In genomic region chr16:69830146-69830533, GRCh38 we compare ENCODE assay signal across 1 cellular context.
TF ChIP-seq lines count a peak whose summit lies in the region.

No MANE protein-coding gene starts in this region.

TF ChIP-seq in WTC11, 78 proteins besides CTCF, POLR2A, EP300 and RAD21 (continued from another document):
- TF ChIP-seq ARID4B (CRISPR knock-in tag; IDR thresholded peaks at IDR 0.05; ENCODE audit: borderline replicate concordance) (no peak), ZMAT4 (CRISPR knock-in tag; IDR thresholded peaks at IDR 0.05) (no peak), ZNF219 (CRISPR knock-in tag; IDR thresholded peaks at IDR 0.05; ENCODE audit: borderline replicate concordance) (no peak), MYBL2 (CRISPR knock-in tag; IDR thresholded peaks at IDR 0.05) (no peak), CDX4 (CRISPR knock-in tag; IDR thresholded peaks at IDR 0.05; ENCODE audit: borderline replicate concordance) (no peak), CREB1 (CRISPR knock-in tag; IDR thresholded peaks at IDR 0.05) (no peak), JAZF1 (CRISPR knock-in tag; IDR thresholded peaks at IDR 0.05) (no peak), NR2C2 (CRISPR knock-in tag; IDR thresholded peaks at IDR 0.05) (no peak), AFF4 (CRISPR knock-in tag; IDR thresholded peaks at IDR 0.05; ENCODE audit: borderline replicate concordance) (no peak), ZSCAN18 (CRISPR knock-in tag; IDR thresholded peaks at IDR 0.05) (no peak), OVOL2 (CRISPR knock-in tag; IDR thresholded peaks at IDR 0.05; ENCODE audit: borderline replicate concordance) (no peak)
